ENCODE assay signal across 9 cellular contexts in the genomic region with DNA sequence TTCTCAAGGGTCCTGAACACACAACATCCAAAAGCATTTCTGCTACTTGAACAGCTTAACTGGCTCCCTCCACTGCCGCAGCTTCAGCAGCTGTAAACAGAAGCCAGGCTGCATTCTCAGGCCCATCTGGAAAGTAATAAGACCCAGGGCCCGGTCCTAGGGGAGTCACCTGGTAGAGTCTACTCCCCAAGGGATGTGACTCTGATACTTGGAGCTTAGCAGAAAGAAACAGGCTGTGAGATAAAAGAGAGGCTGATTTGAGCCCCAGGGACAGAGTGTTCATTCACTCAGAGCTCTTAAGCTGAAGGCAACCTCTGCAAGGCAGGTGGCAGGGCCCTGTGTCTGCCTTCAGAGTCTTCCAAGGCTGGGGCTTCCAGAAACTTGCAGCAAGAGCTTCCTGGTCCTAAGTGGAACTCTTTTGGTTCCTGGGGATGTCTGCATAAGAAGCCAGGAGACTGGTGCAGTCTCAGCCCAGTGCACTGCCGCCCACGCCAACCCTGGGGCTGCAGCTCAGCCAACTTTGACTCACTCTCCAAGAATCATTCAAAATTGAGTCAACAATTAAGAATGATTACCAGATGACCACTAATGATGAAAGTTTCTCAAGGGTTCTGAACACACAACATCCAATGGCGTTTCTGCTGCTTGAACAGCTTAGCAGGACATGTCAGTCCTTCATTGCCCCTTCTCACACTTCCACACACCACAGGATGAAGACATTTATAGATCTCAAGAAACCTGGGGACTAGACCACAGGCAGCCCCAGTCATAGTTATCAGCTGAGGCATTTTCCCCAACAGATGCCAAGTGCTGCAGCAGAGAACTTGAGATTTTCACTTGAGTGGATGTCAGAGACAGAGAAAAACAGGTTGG.
DNase-seq lines count a peak whose midpoint lies in the region; ATAC-seq, FAIRE-seq and TF ChIP-seq lines count a peak whose summit lies in the region.
"Had no signal": no experiment of that assay in that cellular context is flagged by ENCODE, and none has a peak within 500 bp of the region (broad histone marks: within the 10 kb centered on the region; RNA-seq: fewer than 3 reads in every experiment).

No MANE protein-coding gene starts in this region.

- 0 out of 2 replicates have a peak, but pooled peaks cover 4% of the 10 kb centered on the region for H3K27me3 Mint-ChIP-seq in HFFc6 (ENCODE audit: insufficient read depth)

- no peak for TF ChIP-seq CTCF in HFFc6 (IDR thresholded peaks at IDR 0.05)

- ATAC-seq in HG03025 (IDR thresholded peaks at IDR 0.05; ENCODE audit: low FRiP score, unreplicated experiment) (no peak), GM18520 (IDR thresholded peaks at IDR 0.05; ENCODE audit: unreplicated experiment) (no peak)

- H3K9me3 Mint-ChIP-seq in HFFc6: no peaks in the 10 kb centered on the region
- H3K9me3 Mint-ChIP-seq: activated naive CD4-positive, alpha-beta T cell treated with anti-CD3 and anti-CD28 coated beads, Interleukin-2, amount 50 U/mL, for 24 hours had no signal

- no peaks in the 10 kb centered on the region for H3K36me3 Mint-ChIP-seq in HFFc6 (ENCODE audit: low read depth)
- H3K36me3 Mint-ChIP-seq: activated naive CD4-positive, alpha-beta T cell treated with anti-CD3 and anti-CD28 coated beads, Interleukin-2, amount 50 U/mL, for 24 hours had no signal

- DNase-seq in D341Med (ENCODE audit: low spot score) (peak; percentile 82), HFFc6 (peak; percentile 96), RCC 7860 (ENCODE audit: low spot score) (peak; percentile 90), iris pigment epithelial cell (ENCODE audit: low read depth) (peak; percentile 67), midbrain (lab: John Stamatoyannopoulos, UW) (no peak)
- DNase-seq in activated CD4-positive, alpha-beta T cell treated with anti-CD3 and anti-CD28 coated beads, Interleukin-2, amount 50 U/mL, for 4 hours: no peak

- H3K4me1 Mint-ChIP-seq in HFFc6 (ENCODE audit: low read depth): peaks cover 68% of the 10 kb centered on the region
- H3K4me1 Mint-ChIP-seq: activated naive CD4-positive, alpha-beta T cell treated with anti-CD3 and anti-CD28 coated beads, Interleukin-2, amount 50 U/mL, for 24 hours had no signal

- peak overlapping the region; percentile 93 for H3K27ac Mint-ChIP-seq in HFFc6
- H3K27ac Mint-ChIP-seq: activated naive CD4-positive, alpha-beta T cell treated with anti-CD3 and anti-CD28 coated beads, Interleukin-2, amount 50 U/mL, for 24 hours had no signal

- FAIRE-seq in RCC 7860 (lab: Jason Lieb, UNC): peak; percentile 94

- peak overlapping the region; percentile 68 for H3K4me3 Mint-ChIP-seq in HFFc6
- H3K4me3 Mint-ChIP-seq: activated naive CD4-positive, alpha-beta T cell treated with anti-CD3 and anti-CD28 coated beads, Interleukin-2, amount 50 U/mL, for 24 hours had no signal

Comparison
In these comparisons a context has a peak if more than half of its experiments do, and no peak if none do; other contexts are left out.
1. DNase-seq: peak in D341Med (single experiment), HFFc6 (single experiment), RCC 7860 (single experiment) and iris pigment epithelial cell (single experiment); none in activated CD4-positive, alpha-beta T cell treated with anti-CD3 and anti-CD28 coated beads, Interleukin-2, amount 50 U/mL, for 4 hours (0 of 2) and midbrain (single experiment).